In genomic region chr6:162358625-162359024, GRCh38 we compare ENCODE assay signal across 7 cellular contexts.
"Had no signal": no experiment of that assay in that cellular context is flagged by ENCODE, and none has a peak within 500 bp of the region (broad histone marks: within the 10 kb centered on the region; RNA-seq: fewer than 3 reads in every experiment).

No MANE protein-coding gene starts in this region.

- H3K9ac ChIP-seq: KMS-11 had no signal

- FAIRE-seq: HepG2, HTR-8/SVneo had no signal

- H3K27ac ChIP-seq: HL-60, KMS-11 had no signal

- H3K4me2 ChIP-seq: KMS-11 had no signal

- ATAC-seq: HepG2 had no signal

- DNase-seq: IMR-90, KBM-7, KG1 had no signal
